ENCODE assay signal across 1 cellular context in the genomic region with DNA sequence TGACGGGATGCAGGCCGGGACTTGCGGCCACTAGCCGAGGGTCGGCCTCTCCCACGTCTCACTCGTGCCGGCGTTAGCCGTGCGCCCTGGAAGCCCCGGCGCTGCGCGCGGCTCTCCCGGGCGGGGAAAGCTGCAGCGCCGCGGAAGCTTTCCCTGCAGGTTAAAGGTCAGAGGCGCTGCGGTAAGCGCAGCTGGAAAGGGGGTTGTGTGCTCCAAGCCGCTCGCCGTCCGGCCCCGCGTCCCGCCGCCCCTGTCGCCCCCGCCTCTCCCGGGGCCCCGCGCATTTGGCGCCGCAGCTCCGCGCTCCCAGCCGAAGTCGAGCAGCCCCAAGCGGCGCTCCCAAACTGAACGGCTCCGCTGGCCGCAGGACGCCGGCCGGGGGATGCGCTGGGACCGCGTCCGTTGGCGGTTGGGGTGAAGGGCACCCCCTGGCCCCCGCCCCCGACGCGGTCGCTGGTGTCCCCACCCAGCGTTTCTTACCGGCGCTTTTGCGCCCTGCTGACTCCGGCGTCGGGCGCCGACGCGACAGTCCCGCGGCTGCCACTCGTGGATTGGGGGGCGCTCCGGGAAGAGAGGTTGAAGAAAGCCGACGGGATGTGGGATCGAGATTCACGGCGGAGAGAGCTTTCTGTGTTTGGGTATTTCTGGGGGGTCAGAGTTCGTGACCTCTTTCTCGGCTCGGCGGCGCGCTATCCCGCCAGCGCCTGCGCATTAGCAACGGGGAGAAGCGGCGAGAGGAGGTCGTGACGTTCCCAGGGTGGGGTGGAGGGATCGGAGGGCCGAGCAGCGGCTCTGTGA.
TF ChIP-seq lines count a peak whose summit lies in the region.

A gene (minus strand): TSS at position 719 of the 798 bp plus-strand sequence. CDS start 6,234 bp downstream, outside the sequence.

TF ChIP-seq in HepG2, 621 proteins besides CTCF, POLR2A, EP300 and RAD21 (continued from another document and continues in another):
- TF ChIP-seq, protein P1, sequence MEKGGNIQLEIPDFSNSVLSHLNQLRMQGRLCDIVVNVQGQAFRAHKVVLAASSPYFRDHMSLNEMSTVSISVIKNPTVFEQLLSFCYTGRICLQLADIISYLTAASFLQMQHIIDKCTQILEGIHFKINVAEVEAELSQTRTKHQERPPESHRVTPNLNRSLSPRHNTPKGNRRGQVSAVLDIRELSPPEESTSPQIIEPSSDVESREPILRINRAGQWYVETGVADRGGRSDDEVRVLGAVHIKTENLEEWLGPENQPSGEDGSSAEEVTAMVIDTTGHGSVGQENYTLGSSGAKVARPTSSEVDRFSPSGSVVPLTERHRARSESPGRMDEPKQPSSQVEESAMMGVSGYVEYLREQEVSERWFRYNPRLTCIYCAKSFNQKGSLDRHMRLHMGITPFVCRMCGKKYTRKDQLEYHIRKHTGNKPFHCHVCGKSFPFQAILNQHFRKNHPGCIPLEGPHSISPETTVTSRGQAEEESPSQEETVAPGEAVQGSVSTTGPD (CRISPR knock-in tag; IDR thresholded peaks at IDR 0.05): 0 out of 2 replicates have a peak, but pooled peaks have one; percentile 39
- TF ChIP-seq ZNF484 (CRISPR knock-in tag; IDR thresholded peaks at IDR 0.05; ENCODE audit: borderline replicate concordance, low read depth): no peak
- TF ChIP-seq AHR (CRISPR knock-in tag; IDR thresholded peaks at IDR 0.05): peak; percentile 20; the same call in 1 of the 2 replicates
- no peak for TF ChIP-seq RFX1 (IDR thresholded peaks at IDR 0.05)
- peak; percentile 75 for TF ChIP-seq CBFB (CRISPR knock-in tag; IDR thresholded peaks at IDR 0.05)
- TF ChIP-seq MED1 (CRISPR knock-in tag; IDR thresholded peaks at IDR 0.05): peak; percentile 35
- peak; percentile 93 for TF ChIP-seq NR2F2 (IDR thresholded peaks at IDR 0.05; ENCODE audit: borderline replicate concordance, low read depth)
- no peak for TF ChIP-seq ZNF850 (CRISPR knock-in tag; conservative IDR thresholded peaks at IDR 0.05)
- no peak; the same call in 1 of the 2 replicates for TF ChIP-seq NAIF1 (CRISPR knock-in tag; IDR thresholded peaks at IDR 0.05; ENCODE audit: borderline replicate concordance)
- TF ChIP-seq CEBPB (IDR thresholded peaks at IDR 0.05; ENCODE audit: borderline replicate concordance, low read depth, low read length): no peak
- TF ChIP-seq, protein P2, sequence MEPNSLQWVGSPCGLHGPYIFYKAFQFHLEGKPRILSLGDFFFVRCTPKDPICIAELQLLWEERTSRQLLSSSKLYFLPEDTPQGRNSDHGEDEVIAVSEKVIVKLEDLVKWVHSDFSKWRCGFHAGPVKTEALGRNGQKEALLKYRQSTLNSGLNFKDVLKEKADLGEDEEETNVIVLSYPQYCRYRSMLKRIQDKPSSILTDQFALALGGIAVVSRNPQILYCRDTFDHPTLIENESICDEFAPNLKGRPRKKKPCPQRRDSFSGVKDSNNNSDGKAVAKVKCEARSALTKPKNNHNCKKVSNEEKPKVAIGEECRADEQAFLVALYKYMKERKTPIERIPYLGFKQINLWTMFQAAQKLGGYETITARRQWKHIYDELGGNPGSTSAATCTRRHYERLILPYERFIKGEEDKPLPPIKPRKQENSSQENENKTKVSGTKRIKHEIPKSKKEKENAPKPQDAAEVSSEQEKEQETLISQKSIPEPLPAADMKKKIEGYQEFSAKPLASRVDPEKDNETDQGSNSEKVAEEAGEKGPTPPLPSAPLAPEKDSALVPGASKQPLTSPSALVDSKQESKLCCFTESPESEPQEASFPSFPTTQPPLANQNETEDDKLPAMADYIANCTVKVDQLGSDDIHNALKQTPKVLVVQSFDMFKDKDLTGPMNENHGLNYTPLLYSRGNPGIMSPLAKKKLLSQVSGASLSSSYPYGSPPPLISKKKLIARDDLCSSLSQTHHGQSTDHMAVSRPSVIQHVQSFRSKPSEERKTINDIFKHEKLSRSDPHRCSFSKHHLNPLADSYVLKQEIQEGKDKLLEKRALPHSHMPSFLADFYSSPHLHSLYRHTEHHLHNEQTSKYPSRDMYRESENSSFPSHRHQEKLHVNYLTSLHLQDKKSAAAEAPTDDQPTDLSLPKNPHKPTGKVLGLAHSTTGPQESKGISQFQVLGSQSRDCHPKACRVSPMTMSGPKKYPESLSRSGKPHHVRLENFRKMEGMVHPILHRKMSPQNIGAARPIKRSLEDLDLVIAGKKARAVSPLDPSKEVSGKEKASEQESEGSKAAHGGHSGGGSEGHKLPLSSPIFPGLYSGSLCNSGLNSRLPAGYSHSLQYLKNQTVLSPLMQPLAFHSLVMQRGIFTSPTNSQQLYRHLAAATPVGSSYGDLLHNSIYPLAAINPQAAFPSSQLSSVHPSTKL (CRISPR knock-in tag; IDR thresholded peaks at IDR 0.05): peak; percentile 46
- TF ChIP-seq, protein P3, sequence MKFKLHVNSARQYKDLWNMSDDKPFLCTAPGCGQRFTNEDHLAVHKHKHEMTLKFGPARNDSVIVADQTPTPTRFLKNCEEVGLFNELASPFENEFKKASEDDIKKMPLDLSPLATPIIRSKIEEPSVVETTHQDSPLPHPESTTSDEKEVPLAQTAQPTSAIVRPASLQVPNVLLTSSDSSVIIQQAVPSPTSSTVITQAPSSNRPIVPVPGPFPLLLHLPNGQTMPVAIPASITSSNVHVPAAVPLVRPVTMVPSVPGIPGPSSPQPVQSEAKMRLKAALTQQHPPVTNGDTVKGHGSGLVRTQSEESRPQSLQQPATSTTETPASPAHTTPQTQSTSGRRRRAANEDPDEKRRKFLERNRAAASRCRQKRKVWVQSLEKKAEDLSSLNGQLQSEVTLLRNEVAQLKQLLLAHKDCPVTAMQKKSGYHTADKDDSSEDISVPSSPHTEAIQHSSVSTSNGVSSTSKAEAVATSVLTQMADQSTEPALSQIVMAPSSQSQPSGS (CRISPR knock-in tag; IDR thresholded peaks at IDR 0.05): peak; percentile 19; the same call in 1 of the 2 replicates
- TF ChIP-seq ZNF124 (CRISPR knock-in tag; IDR thresholded peaks at IDR 0.05): 0 out of 2 replicates have a peak, but pooled peaks have one; percentile 47
- 0 out of 2 replicates have a peak, but pooled peaks have one; percentile 16 for TF ChIP-seq ZNF614 (CRISPR knock-in tag; IDR thresholded peaks at IDR 0.05; ENCODE audit: borderline replicate concordance)
- TF ChIP-seq, protein P4, sequence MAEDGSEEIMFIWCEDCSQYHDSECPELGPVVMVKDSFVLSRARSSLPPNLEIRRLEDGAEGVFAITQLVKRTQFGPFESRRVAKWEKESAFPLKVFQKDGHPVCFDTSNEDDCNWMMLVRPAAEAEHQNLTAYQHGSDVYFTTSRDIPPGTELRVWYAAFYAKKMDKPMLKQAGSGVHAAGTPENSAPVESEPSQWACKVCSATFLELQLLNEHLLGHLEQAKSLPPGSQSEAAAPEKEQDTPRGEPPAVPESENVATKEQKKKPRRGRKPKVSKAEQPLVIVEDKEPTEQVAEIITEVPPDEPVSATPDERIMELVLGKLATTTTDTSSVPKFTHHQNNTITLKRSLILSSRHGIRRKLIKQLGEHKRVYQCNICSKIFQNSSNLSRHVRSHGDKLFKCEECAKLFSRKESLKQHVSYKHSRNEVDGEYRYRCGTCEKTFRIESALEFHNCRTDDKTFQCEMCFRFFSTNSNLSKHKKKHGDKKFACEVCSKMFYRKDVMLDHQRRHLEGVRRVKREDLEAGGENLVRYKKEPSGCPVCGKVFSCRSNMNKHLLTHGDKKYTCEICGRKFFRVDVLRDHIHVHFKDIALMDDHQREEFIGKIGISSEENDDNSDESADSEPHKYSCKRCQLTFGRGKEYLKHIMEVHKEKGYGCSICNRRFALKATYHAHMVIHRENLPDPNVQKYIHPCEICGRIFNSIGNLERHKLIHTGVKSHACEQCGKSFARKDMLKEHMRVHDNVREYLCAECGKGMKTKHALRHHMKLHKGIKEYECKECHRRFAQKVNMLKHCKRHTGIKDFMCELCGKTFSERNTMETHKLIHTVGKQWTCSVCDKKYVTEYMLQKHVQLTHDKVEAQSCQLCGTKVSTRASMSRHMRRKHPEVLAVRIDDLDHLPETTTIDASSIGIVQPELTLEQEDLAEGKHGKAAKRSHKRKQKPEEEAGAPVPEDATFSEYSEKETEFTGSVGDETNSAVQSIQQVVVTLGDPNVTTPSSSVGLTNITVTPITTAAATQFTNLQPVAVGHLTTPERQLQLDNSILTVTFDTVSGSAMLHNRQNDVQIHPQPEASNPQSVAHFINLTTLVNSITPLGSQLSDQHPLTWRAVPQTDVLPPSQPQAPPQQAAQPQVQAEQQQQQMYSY (CRISPR knock-in tag; IDR thresholded peaks at IDR 0.05): peak; percentile 76
- peak; percentile 56; the same call in 1 of the 2 replicates for TF ChIP-seq ZNF772 (CRISPR knock-in tag; IDR thresholded peaks at IDR 0.05)
- peak; percentile 79 for TF ChIP-seq SPEN (CRISPR knock-in tag; IDR thresholded peaks at IDR 0.05; ENCODE audit: low read depth)
- TF ChIP-seq, protein P5, sequence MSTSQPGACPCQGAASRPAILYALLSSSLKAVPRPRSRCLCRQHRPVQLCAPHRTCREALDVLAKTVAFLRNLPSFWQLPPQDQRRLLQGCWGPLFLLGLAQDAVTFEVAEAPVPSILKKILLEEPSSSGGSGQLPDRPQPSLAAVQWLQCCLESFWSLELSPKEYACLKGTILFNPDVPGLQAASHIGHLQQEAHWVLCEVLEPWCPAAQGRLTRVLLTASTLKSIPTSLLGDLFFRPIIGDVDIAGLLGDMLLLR (CRISPR knock-in tag; IDR thresholded peaks at IDR 0.05): peak; percentile 63; the same call in 1 of the 2 replicates
- peak; percentile 88 for TF ChIP-seq GATAD1 (CRISPR knock-in tag; IDR thresholded peaks at IDR 0.05)
- 0 out of 2 replicates have a peak, but pooled peaks have one; percentile 3 for TF ChIP-seq RFXANK (CRISPR knock-in tag; IDR thresholded peaks at IDR 0.05)
- TF ChIP-seq, protein P6, sequence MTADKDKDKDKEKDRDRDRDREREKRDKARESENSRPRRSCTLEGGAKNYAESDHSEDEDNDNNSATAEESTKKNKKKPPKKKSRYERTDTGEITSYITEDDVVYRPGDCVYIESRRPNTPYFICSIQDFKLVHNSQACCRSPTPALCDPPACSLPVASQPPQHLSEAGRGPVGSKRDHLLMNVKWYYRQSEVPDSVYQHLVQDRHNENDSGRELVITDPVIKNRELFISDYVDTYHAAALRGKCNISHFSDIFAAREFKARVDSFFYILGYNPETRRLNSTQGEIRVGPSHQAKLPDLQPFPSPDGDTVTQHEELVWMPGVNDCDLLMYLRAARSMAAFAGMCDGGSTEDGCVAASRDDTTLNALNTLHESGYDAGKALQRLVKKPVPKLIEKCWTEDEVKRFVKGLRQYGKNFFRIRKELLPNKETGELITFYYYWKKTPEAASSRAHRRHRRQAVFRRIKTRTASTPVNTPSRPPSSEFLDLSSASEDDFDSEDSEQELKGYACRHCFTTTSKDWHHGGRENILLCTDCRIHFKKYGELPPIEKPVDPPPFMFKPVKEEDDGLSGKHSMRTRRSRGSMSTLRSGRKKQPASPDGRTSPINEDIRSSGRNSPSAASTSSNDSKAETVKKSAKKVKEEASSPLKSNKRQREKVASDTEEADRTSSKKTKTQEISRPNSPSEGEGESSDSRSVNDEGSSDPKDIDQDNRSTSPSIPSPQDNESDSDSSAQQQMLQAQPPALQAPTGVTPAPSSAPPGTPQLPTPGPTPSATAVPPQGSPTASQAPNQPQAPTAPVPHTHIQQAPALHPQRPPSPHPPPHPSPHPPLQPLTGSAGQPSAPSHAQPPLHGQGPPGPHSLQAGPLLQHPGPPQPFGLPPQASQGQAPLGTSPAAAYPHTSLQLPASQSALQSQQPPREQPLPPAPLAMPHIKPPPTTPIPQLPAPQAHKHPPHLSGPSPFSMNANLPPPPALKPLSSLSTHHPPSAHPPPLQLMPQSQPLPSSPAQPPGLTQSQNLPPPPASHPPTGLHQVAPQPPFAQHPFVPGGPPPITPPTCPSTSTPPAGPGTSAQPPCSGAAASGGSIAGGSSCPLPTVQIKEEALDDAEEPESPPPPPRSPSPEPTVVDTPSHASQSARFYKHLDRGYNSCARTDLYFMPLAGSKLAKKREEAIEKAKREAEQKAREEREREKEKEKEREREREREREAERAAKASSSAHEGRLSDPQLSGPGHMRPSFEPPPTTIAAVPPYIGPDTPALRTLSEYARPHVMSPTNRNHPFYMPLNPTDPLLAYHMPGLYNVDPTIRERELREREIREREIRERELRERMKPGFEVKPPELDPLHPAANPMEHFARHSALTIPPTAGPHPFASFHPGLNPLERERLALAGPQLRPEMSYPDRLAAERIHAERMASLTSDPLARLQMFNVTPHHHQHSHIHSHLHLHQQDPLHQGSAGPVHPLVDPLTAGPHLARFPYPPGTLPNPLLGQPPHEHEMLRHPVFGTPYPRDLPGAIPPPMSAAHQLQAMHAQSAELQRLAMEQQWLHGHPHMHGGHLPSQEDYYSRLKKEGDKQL (CRISPR knock-in tag; IDR thresholded peaks at IDR 0.05; ENCODE audit: low read depth): no peak
- TF ChIP-seq, protein P7, sequence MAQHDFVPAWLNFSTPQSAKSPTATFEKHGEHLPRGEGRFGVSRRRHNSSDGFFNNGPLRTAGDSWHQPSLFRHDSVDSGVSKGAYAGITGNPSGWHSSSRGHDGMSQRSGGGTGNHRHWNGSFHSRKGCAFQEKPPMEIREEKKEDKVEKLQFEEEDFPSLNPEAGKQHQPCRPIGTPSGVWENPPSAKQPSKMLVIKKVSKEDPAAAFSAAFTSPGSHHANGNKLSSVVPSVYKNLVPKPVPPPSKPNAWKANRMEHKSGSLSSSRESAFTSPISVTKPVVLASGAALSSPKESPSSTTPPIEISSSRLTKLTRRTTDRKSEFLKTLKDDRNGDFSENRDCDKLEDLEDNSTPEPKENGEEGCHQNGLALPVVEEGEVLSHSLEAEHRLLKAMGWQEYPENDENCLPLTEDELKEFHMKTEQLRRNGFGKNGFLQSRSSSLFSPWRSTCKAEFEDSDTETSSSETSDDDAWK (CRISPR knock-in tag; IDR thresholded peaks at IDR 0.05): no peak
- TF ChIP-seq ATF7 (IDR thresholded peaks at IDR 0.05): no peak
- peak; percentile 36 for TF ChIP-seq ATF7 (CRISPR knock-in tag; IDR thresholded peaks at IDR 0.05)
